24 cellular contexts compared by ENCODE assay signal in the genomic region with DNA sequence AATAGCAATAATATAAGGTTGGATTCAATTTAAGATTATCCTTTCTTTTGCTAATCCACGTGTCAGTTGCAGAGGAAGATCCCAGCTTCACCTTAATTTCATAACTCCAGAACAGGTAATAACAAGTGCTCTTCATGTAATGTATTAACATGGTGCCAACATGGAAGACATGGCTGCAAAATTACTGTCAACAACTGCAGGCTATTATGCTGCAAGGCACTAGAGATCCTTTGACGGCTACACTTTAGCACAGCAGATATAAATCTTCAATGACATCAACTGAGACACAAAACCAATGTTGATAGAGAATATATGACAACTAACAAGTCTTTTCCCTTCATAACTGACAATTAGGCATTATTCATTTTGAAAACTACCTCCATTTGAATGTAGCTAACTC.
"Had no signal": no experiment of that assay in that cellular context is flagged by ENCODE, and none has a peak within 500 bp of the region (broad histone marks: within the 10 kb centered on the region; RNA-seq: fewer than 3 reads in every experiment).

No MANE protein-coding gene starts in this region.

- H3K9me3 ChIP-seq: heart left ventricle, neutrophil, spleen, testis, tibial nerve, upper lobe of right lung, vagina had no signal

- H3K4me3 ChIP-seq: heart left ventricle, spleen, testis, tibial nerve, upper lobe of right lung, vagina had no signal

- H3K36me3 ChIP-seq: heart left ventricle, neutrophil, spleen, tibial nerve, upper lobe of right lung, vagina had no signal

- DNase-seq: effector CD4-positive, alpha-beta T cell; endodermal cell; heart left ventricle; hypothalamus; mammary epithelial cell; naive thymus-derived CD4-positive, alpha-beta T cell; nephron progenitor cell; spleen; stimulated activated CD4-positive, alpha-beta T cell treated with anti-CD3 and anti-CD28 coated beads, Interleukin-15, amount 100 ng/mL, for 24 hours; stimulated activated CD4-positive, alpha-beta T cell treated with anti-CD3 and anti-CD28 coated beads, Interleukin-1b, Interleukin-23, amount 100 ng/mL, for 48 hours; stimulated activated CD4-positive, alpha-beta T cell treated with anti-CD3 and anti-CD28 coated beads, Interleukin-4, amount 100 ng/mL, for 24 hours; stimulated activated naive CD8-positive, alpha-beta T cell treated with anti-CD3 and anti-CD28 coated beads, Interleukin-15, amount 100 ng/mL, for 72 hours; testis; upper lobe of right lung had no signal

- H3K27ac ChIP-seq: heart left ventricle, neutrophil, spleen, testis, tibial nerve, upper lobe of right lung, vagina had no signal

- ATAC-seq: esophagus mucosa; heart left ventricle; left lobe of liver; naive thymus-derived CD4-positive, alpha-beta T cell; sciatic nerve; stimulated activated memory B cell treated with anti-CD40 and anti-IgM and Interleukin-4, amounts not matched to agents 10 μg/mL and 1 μg/mL and 100 μg/mL, for 72 hours; stimulated activated naive CD8-positive, alpha-beta T cell treated with anti-CD3 and anti-CD28 coated beads, Interleukin-15, amount 100 ng/mL, for 72 hours; upper lobe of right lung had no signal

- H3K4me1 ChIP-seq: heart left ventricle, spleen, testis, tibial nerve, upper lobe of right lung, vagina had no signal

- FAIRE-seq: endothelial cell of umbilical vein, frontal cortex, islet of Langerhans had no signal

- H3K27me3 ChIP-seq: heart left ventricle, neutrophil, spleen, testis, tibial nerve, upper lobe of right lung, vagina had no signal
